2 cellular contexts compared by ENCODE assay signal in the genomic region with DNA sequence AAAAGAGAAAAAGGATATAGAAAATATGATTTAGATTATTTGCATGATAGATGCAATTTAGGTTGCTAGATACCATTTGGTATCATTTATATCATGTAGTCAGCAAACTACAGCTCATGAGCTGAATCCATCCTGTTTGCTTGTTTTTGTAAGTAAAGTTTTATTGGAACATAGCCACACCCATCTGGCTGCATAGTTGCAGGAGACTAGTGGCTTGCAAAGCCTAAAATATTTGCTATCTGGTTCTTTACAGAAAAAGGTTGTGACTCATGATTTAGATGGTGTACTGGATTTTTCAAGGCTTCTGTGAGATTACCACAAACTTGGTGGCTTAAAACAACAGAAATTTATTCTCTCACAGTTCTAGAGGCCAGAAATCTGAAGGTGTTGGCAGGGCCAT.
TF ChIP-seq lines count a peak whose summit lies in the region.

No MANE protein-coding gene starts in this region.

TF ChIP-seq in IMR-90, 13 proteins besides CTCF, POLR2A, EP300 and RAD21:
- peak; percentile 38; the same call in 1 of the 2 replicates for TF ChIP-seq MAFK (IDR thresholded peaks at IDR 0.05; ENCODE audit: low read depth, low read length)
- no peak for TF ChIP-seq RFX5 (IDR thresholded peaks at IDR 0.05; ENCODE audit: low read depth, low read length)

TF ChIP-seq in neural cell, 6 proteins besides CTCF, POLR2A, EP300 and RAD21:
- no peak for TF ChIP-seq MXI1 (conservative IDR thresholded peaks at IDR 0.05; ENCODE audit: poor library complexity, severe bottlenecking)
- TF ChIP-seq EZH2 (IDR thresholded peaks at IDR 0.05; ENCODE audit: borderline replicate concordance, insufficient read depth, low read length, poor library complexity, severe bottlenecking) = no peak
- TF ChIP-seq, protein P1, sequence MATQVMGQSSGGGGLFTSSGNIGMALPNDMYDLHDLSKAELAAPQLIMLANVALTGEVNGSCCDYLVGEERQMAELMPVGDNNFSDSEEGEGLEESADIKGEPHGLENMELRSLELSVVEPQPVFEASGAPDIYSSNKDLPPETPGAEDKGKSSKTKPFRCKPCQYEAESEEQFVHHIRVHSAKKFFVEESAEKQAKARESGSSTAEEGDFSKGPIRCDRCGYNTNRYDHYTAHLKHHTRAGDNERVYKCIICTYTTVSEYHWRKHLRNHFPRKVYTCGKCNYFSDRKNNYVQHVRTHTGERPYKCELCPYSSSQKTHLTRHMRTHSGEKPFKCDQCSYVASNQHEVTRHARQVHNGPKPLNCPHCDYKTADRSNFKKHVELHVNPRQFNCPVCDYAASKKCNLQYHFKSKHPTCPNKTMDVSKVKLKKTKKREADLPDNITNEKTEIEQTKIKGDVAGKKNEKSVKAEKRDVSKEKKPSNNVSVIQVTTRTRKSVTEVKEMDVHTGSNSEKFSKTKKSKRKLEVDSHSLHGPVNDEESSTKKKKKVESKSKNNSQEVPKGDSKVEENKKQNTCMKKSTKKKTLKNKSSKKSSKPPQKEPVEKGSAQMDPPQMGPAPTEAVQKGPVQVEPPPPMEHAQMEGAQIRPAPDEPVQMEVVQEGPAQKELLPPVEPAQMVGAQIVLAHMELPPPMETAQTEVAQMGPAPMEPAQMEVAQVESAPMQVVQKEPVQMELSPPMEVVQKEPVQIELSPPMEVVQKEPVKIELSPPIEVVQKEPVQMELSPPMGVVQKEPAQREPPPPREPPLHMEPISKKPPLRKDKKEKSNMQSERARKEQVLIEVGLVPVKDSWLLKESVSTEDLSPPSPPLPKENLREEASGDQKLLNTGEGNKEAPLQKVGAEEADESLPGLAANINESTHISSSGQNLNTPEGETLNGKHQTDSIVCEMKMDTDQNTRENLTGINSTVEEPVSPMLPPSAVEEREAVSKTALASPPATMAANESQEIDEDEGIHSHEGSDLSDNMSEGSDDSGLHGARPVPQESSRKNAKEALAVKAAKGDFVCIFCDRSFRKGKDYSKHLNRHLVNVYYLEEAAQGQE (IDR thresholded peaks at IDR 0.05; ENCODE audit: borderline replicate concordance) = no peak
- no peak for TF ChIP-seq TAF1 (IDR thresholded peaks at IDR 0.05; ENCODE audit: low read depth)
- no peak for TF ChIP-seq POLR2AphosphoS5 (IDR thresholded peaks at IDR 0.05)
- no peak for TF ChIP-seq SMC3 (conservative IDR thresholded peaks at IDR 0.05; ENCODE audit: poor library complexity)
